29 cellular contexts compared by ENCODE assay signal in genomic region chr3:32155117-32155516, GRCh38.
"Had no signal": no experiment of that assay in that cellular context is flagged by ENCODE, and none has a peak within 500 bp of the region (broad histone marks: within the 10 kb centered on the region; RNA-seq: fewer than 3 reads in every experiment).

No MANE protein-coding gene starts in this region.

- H3K4me1 ChIP-seq: parathyroid adenoma, psoas muscle, right lobe of liver, sigmoid colon, stomach, tibial nerve, upper lobe of left lung, vagina had no signal

- H3K36me3 ChIP-seq: neutrophil, right lobe of liver had no signal

- H2AFZ ChIP-seq: parathyroid adenoma had no signal

- H3K27me3 Mint-ChIP-seq: natural killer cell treated with Interleukin-12 subunit alpha and Interleukin-12 subunit beta and Interleukin-15 and Interleukin-18, amount 100 ng/mL, for 72 hours; stimulated activated naive B cell treated with anti-CD40 and anti-IgM and Interleukin-4, amounts not matched to agents 10 μg/mL and 1 μg/mL and 100 μg/mL, for 72 hours; stimulated activated naive CD8-positive, alpha-beta T cell treated with anti-CD3 and anti-CD28 coated beads, Interleukin-15, Interleukin-2, amounts not matched to agents 100 ng/mL and 50 ng/mL, for 24 hours had no signal

- H3K27ac Mint-ChIP-seq: natural killer cell treated with Interleukin-12 subunit alpha and Interleukin-12 subunit beta and Interleukin-15 and Interleukin-18, amount 100 ng/mL, for 72 hours; nephron progenitor cell; progenitor cell of endocrine pancreas; stimulated activated effector memory CD8-positive, alpha-beta T cell treated with anti-CD3 and anti-CD28 coated beads, Interleukin-12 subunit alpha, Interleukin-12 subunit beta, amount 100 ng/mL, for 72 hours; stimulated activated naive B cell treated with anti-CD40 and anti-IgM and Interleukin-4, amounts not matched to agents 10 μg/mL and 1 μg/mL and 100 μg/mL, for 72 hours; stimulated activated naive CD8-positive, alpha-beta T cell treated with anti-CD3 and anti-CD28 coated beads, Interleukin-15, Interleukin-2, amounts not matched to agents 100 ng/mL and 50 ng/mL, for 24 hours had no signal

- DNase-seq: nephron progenitor cell; nucleus accumbens; posterior cingulate gyrus; psoas muscle; right cardiac atrium; right lobe of liver; sigmoid colon; small intestine; stimulated activated CD4-positive, alpha-beta T cell treated with anti-CD3 and anti-CD28 coated beads, Interleukin-15, amount 100 ng/mL, for 24 hours; stimulated activated CD4-positive, alpha-beta T cell treated with anti-CD3 and anti-CD28 coated beads, Interleukin-2, amount 100 ng/mL, for 24 hours; stimulated activated CD4-positive, alpha-beta T cell treated with anti-CD3 and anti-CD28 coated beads, Interleukin-2, amount 100 ng/mL, for 48 hours; stimulated activated CD4-positive, alpha-beta T cell treated with anti-CD3 and anti-CD28 coated beads, Interleukin-4, amount 100 ng/mL, for 24 hours; stimulated activated naive B cell treated with anti-CD40 and anti-IgM and Interleukin-4, amounts not matched to agents 10 μg/mL and 1 μg/mL and 100 μg/mL, for 72 hours; stimulated activated naive CD4-positive, alpha-beta T cell treated with Interleukin-2 at 50 U/mL for 16 hours; stomach; thyroid gland; trophoblast cell; upper lobe of left lung had no signal

- H3K9me3 ChIP-seq: neutrophil, psoas muscle, right lobe of liver, sigmoid colon, stomach, thoracic aorta, thyroid gland, tibial nerve, upper lobe of left lung, vagina had no signal

- H3K79me2 ChIP-seq: parathyroid adenoma had no signal

- H3K27ac ChIP-seq: neutrophil, parathyroid adenoma, psoas muscle, right lobe of liver, sigmoid colon, stomach, thoracic aorta, thyroid gland, tibial nerve, upper lobe of left lung, vagina had no signal

- H3K4me3 ChIP-seq: psoas muscle, right lobe of liver, sigmoid colon, stomach, thoracic aorta, thyroid gland, tibial nerve, upper lobe of left lung, vagina had no signal

- H3K4me3 Mint-ChIP-seq: natural killer cell treated with Interleukin-12 subunit alpha and Interleukin-12 subunit beta and Interleukin-15 and Interleukin-18, amount 100 ng/mL, for 72 hours; nephron progenitor cell; neural crest cell; stimulated activated effector memory CD8-positive, alpha-beta T cell treated with anti-CD3 and anti-CD28 coated beads, Interleukin-12 subunit alpha, Interleukin-12 subunit beta, amount 100 ng/mL, for 72 hours; stimulated activated naive B cell treated with anti-CD40 and anti-IgM and Interleukin-4, amounts not matched to agents 10 μg/mL and 1 μg/mL and 100 μg/mL, for 72 hours; stimulated activated naive CD8-positive, alpha-beta T cell treated with anti-CD3 and anti-CD28 coated beads, Interleukin-15, Interleukin-2, amounts not matched to agents 100 ng/mL and 50 ng/mL, for 24 hours had no signal

- H3K4me1 Mint-ChIP-seq: neural crest cell; stimulated activated effector memory CD8-positive, alpha-beta T cell treated with anti-CD3 and anti-CD28 coated beads, Interleukin-12 subunit alpha, Interleukin-12 subunit beta, amount 100 ng/mL, for 72 hours; stimulated activated naive B cell treated with anti-CD40 and anti-IgM and Interleukin-4, amounts not matched to agents 10 μg/mL and 1 μg/mL and 100 μg/mL, for 72 hours had no signal

- H3K9ac ChIP-seq: parathyroid adenoma had no signal

- H3K9me3 Mint-ChIP-seq: natural killer cell treated with Interleukin-12 subunit alpha and Interleukin-12 subunit beta and Interleukin-15 and Interleukin-18, amount 100 ng/mL, for 72 hours; nephron progenitor cell; neural crest cell; stimulated activated effector memory CD8-positive, alpha-beta T cell treated with anti-CD3 and anti-CD28 coated beads, Interleukin-12 subunit alpha, Interleukin-12 subunit beta, amount 100 ng/mL, for 72 hours; stimulated activated naive B cell treated with anti-CD40 and anti-IgM and Interleukin-4, amounts not matched to agents 10 μg/mL and 1 μg/mL and 100 μg/mL, for 72 hours; stimulated activated naive CD8-positive, alpha-beta T cell treated with anti-CD3 and anti-CD28 coated beads, Interleukin-15, Interleukin-2, amounts not matched to agents 100 ng/mL and 50 ng/mL, for 24 hours had no signal

- ATAC-seq: natural killer cell treated with Interleukin-12 subunit alpha and Interleukin-12 subunit beta and Interleukin-15 and Interleukin-18, amount 100 ng/mL, for 72 hours; stimulated activated effector memory CD8-positive, alpha-beta T cell treated with anti-CD3 and anti-CD28 coated beads, Interleukin-12 subunit alpha, Interleukin-12 subunit beta, amount 100 ng/mL, for 72 hours; stimulated activated naive B cell treated with anti-CD40 and anti-IgM and Interleukin-4, amounts not matched to agents 10 μg/mL and 1 μg/mL and 100 μg/mL, for 72 hours had no signal

- FAIRE-seq: small intestine, urothelium cell line had no signal

- H3K27me3 ChIP-seq: neutrophil, right lobe of liver, sigmoid colon, stomach, thyroid gland, tibial nerve, upper lobe of left lung, vagina had no signal
